In the genomic region with DNA sequence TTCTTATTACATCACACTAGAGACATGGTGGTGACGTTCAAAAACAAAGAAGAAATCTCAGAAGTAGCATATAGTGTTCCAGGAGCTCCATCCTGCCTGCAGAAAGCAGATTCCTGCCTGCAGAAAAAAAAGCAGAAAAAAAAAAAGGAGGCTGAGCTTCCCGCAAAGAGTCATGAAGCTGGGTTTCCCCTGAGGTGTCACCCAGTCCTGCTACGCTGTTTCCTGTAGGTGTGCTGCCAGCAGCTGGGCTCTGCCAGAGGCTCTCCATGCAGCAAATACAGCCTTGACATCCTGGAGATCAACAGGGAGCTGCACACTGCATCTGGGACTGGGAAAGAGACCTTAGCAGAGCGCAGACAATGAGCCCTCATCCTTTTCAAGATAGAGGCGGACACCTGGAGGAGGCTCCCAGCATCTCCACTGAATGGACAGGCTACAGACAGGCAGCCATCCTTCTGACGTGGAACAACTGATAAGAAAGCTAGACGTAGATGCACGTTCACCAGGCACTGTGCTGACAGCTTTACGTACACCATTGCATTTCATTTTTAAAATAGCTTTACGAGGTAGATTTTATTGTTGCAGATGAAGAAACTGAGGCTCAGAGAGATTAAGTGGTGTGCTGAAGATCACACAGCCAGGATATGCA, we compare ENCODE assay signal across 10 cellular contexts.
A peak's percentile ranks its signal among the peaks of the same experiment; 100 is the strongest.
DNase-seq lines count a peak whose midpoint lies in the region; ATAC-seq and TF ChIP-seq lines count a peak whose summit lies in the region.
"Had no signal": no experiment of that assay in that cellular context is flagged by ENCODE, and none has a peak within 500 bp of the region (broad histone marks: within the 10 kb centered on the region; RNA-seq: fewer than 3 reads in every experiment).

No MANE protein-coding gene starts in this region.

- H3K27me3 Mint-ChIP-seq in activated CD8-positive, alpha-beta memory T cell treated with anti-CD3 and anti-CD28 coated beads, Interleukin-2, amount 10 ng/mL, durations not matched to agents 7 days and 5 days, result no peaks in the 10 kb centered on the region
- H3K27me3 Mint-ChIP-seq in effector memory CD8-positive, alpha-beta T cell, result no peaks in the 10 kb centered on the region

- no peak for TF ChIP-seq POLR2A in transverse colon (IDR thresholded peaks at IDR 0.05)

- no peaks in the 10 kb centered on the region for H3K9me3 Mint-ChIP-seq in activated CD8-positive, alpha-beta memory T cell treated with anti-CD3 and anti-CD28 coated beads, Interleukin-2, amount 10 ng/mL, durations not matched to agents 7 days and 5 days (ENCODE audit: low read depth)
- no peaks in the 10 kb centered on the region for H3K9me3 Mint-ChIP-seq in effector memory CD8-positive, alpha-beta T cell

- H3K4me3 Mint-ChIP-seq in activated CD8-positive, alpha-beta memory T cell treated with anti-CD3 and anti-CD28 coated beads, Interleukin-2, amount 10 ng/mL, durations not matched to agents 7 days and 5 days, result no peak overlapping the region
- peak overlapping the region; percentile 39 to 64 for H3K4me3 Mint-ChIP-seq in effector memory CD8-positive, alpha-beta T cell

- H3K9me3 ChIP-seq in transverse colon (no peaks in the 10 kb centered on the region), BE2C (no peaks in the 10 kb centered on the region)
- H3K9me3 ChIP-seq: neutrophil had no signal

- H3K27me3 ChIP-seq in transverse colon, result no peaks in the 10 kb centered on the region
- no peaks in the 10 kb centered on the region for H3K27me3 ChIP-seq in BE2C
- H3K27me3 ChIP-seq: neutrophil had no signal

- intact Hi-C loops in transverse colon (cut with DNase I; ENCODE audit: low total_unique reads), result no loop called here

- TF ChIP-seq EP300 in transverse colon (IDR thresholded peaks at IDR 0.05; ENCODE audit: low read depth), result no peak

- H3K36me3 Mint-ChIP-seq in activated CD8-positive, alpha-beta memory T cell treated with anti-CD3 and anti-CD28 coated beads, Interleukin-2, amount 10 ng/mL, durations not matched to agents 7 days and 5 days, result no peaks in the 10 kb centered on the region
- peaks cover 4% of the 10 kb centered on the region for H3K36me3 Mint-ChIP-seq in effector memory CD8-positive, alpha-beta T cell (ENCODE audit: insufficient read depth)

- ATAC-seq in activated CD8-positive, alpha-beta memory T cell treated with anti-CD3 and anti-CD28 coated beads, Interleukin-2, amount 10 ng/mL, durations not matched to agents 7 days and 5 days, result peak; percentile 59
- ATAC-seq in effector memory CD8-positive, alpha-beta T cell (replicated peaks), result peak; percentile 95

- H3K4me1 Mint-ChIP-seq in activated CD8-positive, alpha-beta memory T cell treated with anti-CD3 and anti-CD28 coated beads, Interleukin-2, amount 10 ng/mL, durations not matched to agents 7 days and 5 days, result peaks cover 48% of the 10 kb centered on the region
- peaks cover 31 to 37% of the 10 kb centered on the region in 2 donors for H3K4me1 Mint-ChIP-seq in effector memory CD8-positive, alpha-beta T cell (ENCODE audit: low read depth in 2 of 2)

- TF ChIP-seq CTCF in transverse colon (IDR thresholded peaks at IDR 0.05), result no peak
- TF ChIP-seq CTCF in BE2C (IDR thresholded peaks at IDR 0.05; ENCODE audit: low read depth, low read length), result no peak

- CTCF ChIA-PET in activated CD8-positive, alpha-beta memory T cell treated with anti-CD3 and anti-CD28 coated beads, Interleukin-2, amount 10 ng/mL, durations not matched to agents 7 days and 5 days (lab: Charles Lee), result interaction anchor here (0.5 to 1.1 kb wide), 3 partner anchors 43 to 754 kb away, joined by 3 to 4 read pairs (median 3); no protein-coding TSS in a partner anchor

- no peak overlapping the region for H3K27ac ChIP-seq in transverse colon
- H3K27ac ChIP-seq: neutrophil had no signal

- H3K36me3 ChIP-seq in transverse colon, result no peaks in the 10 kb centered on the region
- no peaks in the 10 kb centered on the region for H3K36me3 ChIP-seq in BE2C
- H3K36me3 ChIP-seq: neutrophil had no signal

- H3K27ac Mint-ChIP-seq in activated CD8-positive, alpha-beta memory T cell treated with anti-CD3 and anti-CD28 coated beads, Interleukin-2, amount 10 ng/mL, durations not matched to agents 7 days and 5 days, result no peak overlapping the region
- H3K27ac Mint-ChIP-seq in effector memory CD8-positive, alpha-beta T cell, result peak overlapping the region; percentile 44 to 81

- 35 to 67% methylated on average over 3 to 10 of the region's 10 CpGs for WGBS in transverse colon (ENCODE audit: low coverage in 1 of 2), 2 donors

- in situ Hi-C loops in transverse colon (cut with MboI; ENCODE audit: low pct_ligation_motif_present in 1 of 4, low pct_unique_long_range_greater_than_20kb in 1 of 4, low sequenced_read_pairs in 3 of 4), result no loop called here

- H3K4me3 ChIP-seq in transverse colon, result no peak overlapping the region
- H3K4me3 ChIP-seq in BE2C (ENCODE audit: low read depth, low read length), result no peak overlapping the region

- H3K4me1 ChIP-seq in transverse colon, result no peaks in the 10 kb centered on the region
- no peaks in the 10 kb centered on the region for H3K4me1 ChIP-seq in BE2C

- DNase-seq in HT1080 (ENCODE audit: low read depth) (peak; percentile 32), transverse colon (no peak), NCI-H2081 treated with DMSO at 0.1 percent for 48 hours (lab: John Stamatoyannopoulos, UW) (no peak), BE2C (no peak), GM03348 (ENCODE audit: low spot score) (no peak)
- DNase-seq in activated CD8-positive, alpha-beta memory T cell treated with anti-CD3 and anti-CD28 coated beads, Interleukin-2, amount 10 ng/mL, durations not matched to agents 7 days and 5 days, result peak; percentile 56
- peak; percentile 19 to 26 (median 26) for DNase-seq in effector memory CD8-positive, alpha-beta T cell
- DNase-seq in stimulated activated CD4-positive, alpha-beta T cell treated with anti-CD3 and anti-CD28 coated beads, Interleukin-15, amount 100 ng/mL, for 24 hours, result peak; percentile 69
- DNase-seq: NCI-H510A treated with DMSO at 0.1 percent for 48 hours had no signal

Comparison
In these comparisons a context has a peak if more than half of its experiments do, and no peak if none do; other contexts are left out.
1. DNase-seq: peak in HT1080 (single experiment), activated CD8-positive, alpha-beta memory T cell treated with anti-CD3 and anti-CD28 coated beads, Interleukin-2, amount 10 ng/mL, durations not matched to agents 7 days and 5 days (single experiment), effector memory CD8-positive, alpha-beta T cell (3 of 3) and stimulated activated CD4-positive, alpha-beta T cell treated with anti-CD3 and anti-CD28 coated beads, Interleukin-15, amount 100 ng/mL, for 24 hours (single experiment); none in transverse colon (single experiment), NCI-H2081 treated with DMSO at 0.1 percent for 48 hours (single experiment), BE2C (single experiment) and GM03348 (single experiment).